30 cellular contexts compared by ENCODE assay signal in genomic region chr2:152471499-152471898, GRCh38.
DNase-seq lines count a peak whose midpoint lies in the region; ATAC-seq, FAIRE-seq and TF ChIP-seq lines count a peak whose summit lies in the region.
"Had no signal": no experiment of that assay in that cellular context is flagged by ENCODE, and none has a peak within 500 bp of the region (broad histone marks: within the 10 kb centered on the region; RNA-seq: fewer than 3 reads in every experiment).

No MANE protein-coding gene starts in this region.

- CTCF ChIA-PET in PC-9 (lab: Charles Lee), result no interaction called here
- CTCF ChIA-PET in OCI-LY7 (lab: Charles Lee; ENCODE audit: unreplicated experiment), result no interaction called here

- H3K9me2 ChIP-seq in PC-9 (ENCODE audit: insufficient read depth) (no peaks in the 10 kb centered on the region), OCI-LY7 (ENCODE audit: insufficient read depth, low read length) (no peaks in the 10 kb centered on the region)
- H3K9me2 ChIP-seq: SK-N-SH had no signal

- H3K4me1 Mint-ChIP-seq in stimulated activated naive B cell treated with anti-CD40 and anti-IgM and Interleukin-4, amounts not matched to agents 10 μg/mL and 1 μg/mL and 100 μg/mL, for 72 hours, result peaks cover 17 to 24% of the 10 kb centered on the region in 2 donors

- intact Hi-C loops in PC-9 (cut with micrococcal nuclease; ENCODE audit: unreplicated experiment), result no loop called here
- intact Hi-C loops in lower lobe of right lung (cut with DNase I), result no loop called here
- intact Hi-C loops in testis (cut with DNase I; ENCODE audit: low total_unique reads), result no loop called here
- intact Hi-C loops in OCI-LY7 (cut with micrococcal nuclease; ENCODE audit: unreplicated experiment), result no loop called here

- H3K27me3 ChIP-seq in PC-9 (ENCODE audit: insufficient read depth, low read depth), result no peaks in the 10 kb centered on the region
- H3K27me3 ChIP-seq in fibroblast of lung (ENCODE audit: control insufficient read depth, insufficient read depth, low read length), result no peaks in the 10 kb centered on the region
- H3K27me3 ChIP-seq in lower lobe of right lung (ENCODE audit: low read depth), result no peaks in the 10 kb centered on the region
- no peaks in the 10 kb centered on the region for H3K27me3 ChIP-seq in testis
- no peaks in the 10 kb centered on the region for H3K27me3 ChIP-seq in H7 (ENCODE audit: control insufficient read depth, insufficient read depth, low read length)
- H3K27me3 ChIP-seq: body of pancreas, esophagus muscularis mucosa, gastroesophageal sphincter, transverse colon had no signal

- H3F3A ChIP-seq in PC-9 (ENCODE audit: insufficient read depth, low read depth), result peaks cover 27% of the 10 kb centered on the region

- H3K4me1 ChIP-seq in PC-9 (replicated peaks; ENCODE audit: insufficient read depth) (peaks cover 71% of the 10 kb centered on the region), fibroblast of lung (ENCODE audit: control insufficient read depth, extremely low read depth, insufficient read depth, low read length) (peaks cover under 1% of the 10 kb centered on the region), lower lobe of right lung (peaks cover 62% of the 10 kb centered on the region), testis (peaks cover 32% of the 10 kb centered on the region), OCI-LY7 (ENCODE audit: insufficient read depth, low read length, poor library complexity, severe bottlenecking) (no peaks in the 10 kb centered on the region)

- H2AFZ ChIP-seq in PC-9 (no peak overlapping the region), fibroblast of lung (ENCODE audit: low read length) (no peak overlapping the region), OCI-LY7 (ENCODE audit: low read length) (no peak overlapping the region)

- H4K20me1 ChIP-seq in PC-9 (ENCODE audit: insufficient read depth) (no peaks in the 10 kb centered on the region), fibroblast of lung (ENCODE audit: control insufficient read depth, extremely low read depth, insufficient read depth, low read length) (no peaks in the 10 kb centered on the region), OCI-LY7 (ENCODE audit: insufficient read depth, low read length) (no peaks in the 10 kb centered on the region; the same call in 1 of the 2 replicates)

- H3K27ac Mint-ChIP-seq in stimulated activated naive B cell treated with anti-CD40 and anti-IgM and Interleukin-4, amounts not matched to agents 10 μg/mL and 1 μg/mL and 100 μg/mL, for 72 hours, result no peak overlapping the region
- H3K27ac Mint-ChIP-seq: activated CD4-positive, alpha-beta T cell treated with anti-CD3 and anti-CD28 coated beads for 36 hours; activated naive CD8-positive, alpha-beta T cell treated with anti-CD3 and anti-CD28 coated beads, Interleukin-2, amount 50 U/mL, for 24 hours; naive thymus-derived CD4-positive, alpha-beta T cell; stimulated activated effector memory CD8-positive, alpha-beta T cell treated with anti-CD3 and anti-CD28 coated beads, Interleukin-12 subunit alpha, Interleukin-12 subunit beta, amount 100 ng/mL, for 72 hours; T-helper 17 cell had no signal

- H3K9me3 ChIP-seq in PC-9 (ENCODE audit: insufficient read depth, low read depth) (no peaks in the 10 kb centered on the region), fibroblast of lung (ENCODE audit: control insufficient read depth, insufficient read depth, low read depth, low read length) (no peaks in the 10 kb centered on the region), lower lobe of right lung (no peaks in the 10 kb centered on the region), testis (no peaks in the 10 kb centered on the region), OCI-LY7 (ENCODE audit: low read length) (no peaks in the 10 kb centered on the region)
- H3K9me3 ChIP-seq: body of pancreas, esophagus muscularis mucosa, gastroesophageal sphincter, SK-N-SH, transverse colon had no signal

- BruUV-seq in PC-9 (replicated peaks; lab: Mats Ljungman, UMichigan) (no TSS peak), OCI-LY7 (replicated peaks; lab: Mats Ljungman, UMichigan) (no TSS peak)

- ATAC-seq in lower lobe of right lung, result peak; percentile 21 to 50
- no peak for ATAC-seq in stimulated activated naive B cell treated with anti-CD40 and anti-IgM and Interleukin-4, amounts not matched to agents 10 μg/mL and 1 μg/mL and 100 μg/mL, for 72 hours (replicated peaks)
- ATAC-seq: activated CD4-positive, alpha-beta T cell treated with anti-CD3 and anti-CD28 coated beads for 36 hours; activated naive CD8-positive, alpha-beta T cell treated with anti-CD3 and anti-CD28 coated beads, Interleukin-2, amount 50 U/mL, for 24 hours; body of pancreas; gastroesophageal sphincter; naive thymus-derived CD4-positive, alpha-beta T cell; stimulated activated effector memory CD8-positive, alpha-beta T cell treated with anti-CD3 and anti-CD28 coated beads, Interleukin-12 subunit alpha, Interleukin-12 subunit beta, amount 100 ng/mL, for 72 hours; T-helper 17 cell had no signal

- H3K4me2 ChIP-seq in PC-9, result no peak overlapping the region
- peak overlapping the region; percentile 1 for H3K4me2 ChIP-seq in fibroblast of lung (ENCODE audit: extremely low read depth, insufficient read depth, low read length)
- H3K4me2 ChIP-seq in OCI-LY7 (ENCODE audit: low read length), result no peak overlapping the region
- H3K4me2 ChIP-seq: SK-N-SH had no signal

- H3K9me3 Mint-ChIP-seq in stimulated activated naive B cell treated with anti-CD40 and anti-IgM and Interleukin-4, amounts not matched to agents 10 μg/mL and 1 μg/mL and 100 μg/mL, for 72 hours, result no peaks in the 10 kb centered on the region
- H3K9me3 Mint-ChIP-seq: activated naive CD8-positive, alpha-beta T cell treated with anti-CD3 and anti-CD28 coated beads, Interleukin-2, amount 50 U/mL, for 24 hours; naive thymus-derived CD4-positive, alpha-beta T cell; stimulated activated effector memory CD8-positive, alpha-beta T cell treated with anti-CD3 and anti-CD28 coated beads, Interleukin-12 subunit alpha, Interleukin-12 subunit beta, amount 100 ng/mL, for 72 hours had no signal

- TF ChIP-seq CTCF in PC-9 (conservative IDR thresholded peaks at IDR 0.05) (no peak), fibroblast of lung (conservative IDR thresholded peaks at IDR 0.05 in 1 of 2, IDR thresholded peaks at IDR 0.05 in 1 of 2; ENCODE audit: low read depth in 1 of 2, low read length in 2 of 2) (no peak), lower lobe of right lung (IDR thresholded peaks at IDR 0.05) (no peak), testis (IDR thresholded peaks at IDR 0.05) (no peak), OCI-LY7 (conservative IDR thresholded peaks at IDR 0.05; ENCODE audit: low read length) (no peak)

- 30 to 41% methylated on average over 7 of the region's 7 CpGs for WGBS in testis, 2 donors

- POLR2A ChIA-PET in PC-9 (lab: Charles Lee; ENCODE audit: unreplicated experiment), result no interaction called here
- POLR2A ChIA-PET in OCI-LY7 (lab: Charles Lee), result no interaction called here

- H3K27me3 Mint-ChIP-seq in stimulated activated naive B cell treated with anti-CD40 and anti-IgM and Interleukin-4, amounts not matched to agents 10 μg/mL and 1 μg/mL and 100 μg/mL, for 72 hours, result no peaks in the 10 kb centered on the region

- TF ChIP-seq POLR2A in testis (IDR thresholded peaks at IDR 0.05) (no peak), H54 (IDR thresholded peaks at IDR 0.05; ENCODE audit: low read depth, low read length) (no peak)

- peak overlapping the region; percentile 40; the same call in 1 of the 2 replicates for H3K27ac ChIP-seq in PC-9
- no peak overlapping the region for H3K27ac ChIP-seq in fibroblast of lung (ENCODE audit: insufficient read depth, low read length)
- peak overlapping the region; percentile 19 for H3K27ac ChIP-seq in lower lobe of right lung
- H3K27ac ChIP-seq in testis, result peak overlapping the region in 1 of 2 donors; percentile 38
- H3K27ac ChIP-seq in OCI-LY7 (ENCODE audit: low read depth, low read length, poor library complexity, severe bottlenecking), result no peak overlapping the region

- H3K9ac ChIP-seq in fibroblast of lung (ENCODE audit: insufficient read depth, low read length), result no peak overlapping the region
- H3K9ac ChIP-seq: SK-N-SH had no signal

- H3K36me3 ChIP-seq in PC-9 (ENCODE audit: low read depth), result no peaks in the 10 kb centered on the region; the same call in 1 of the 2 replicates
- H3K36me3 ChIP-seq in fibroblast of lung (ENCODE audit: control insufficient read depth, insufficient read depth, low read length), result no peaks in the 10 kb centered on the region
- H3K36me3 ChIP-seq in lower lobe of right lung, result no peaks in the 10 kb centered on the region
- H3K36me3 ChIP-seq in testis (ENCODE audit: low read depth, missing control alignments), result no peaks in the 10 kb centered on the region
- H3K36me3 ChIP-seq in H7 (replicated peaks; ENCODE audit: control insufficient read depth, insufficient read depth, low read length), result no peaks in the 10 kb centered on the region
- H3K36me3 ChIP-seq in OCI-LY7 (ENCODE audit: insufficient read depth, low read length), result no peaks in the 10 kb centered on the region
- H3K36me3 ChIP-seq: esophagus muscularis mucosa, gastroesophageal sphincter, transverse colon had no signal

- no peak for DNase-seq in PC-9
- no peak for DNase-seq in fibroblast of lung (ENCODE audit: low read depth in 2 of 2)
- DNase-seq in lower lobe of right lung, result no peak
- DNase-seq in testis, result peak; percentile 54
- DNase-seq in stimulated activated naive B cell treated with anti-CD40 and anti-IgM and Interleukin-4, amounts not matched to agents 10 μg/mL and 1 μg/mL and 100 μg/mL, for 72 hours, result no peak
- no peak for DNase-seq in H54 (ENCODE audit: insufficient read length, low spot score)
- no peak for DNase-seq in H7
- no peak for DNase-seq in OCI-LY7 (ENCODE audit: low spot score)
- DNase-seq: activated CD4-positive, alpha-beta T cell treated with anti-CD3 and anti-CD28 coated beads for 36 hours; activated CD8-positive, alpha-beta memory T cell treated with anti-CD3 and anti-CD28 coated beads for 24 hours; activated gamma-delta T cell; activated naive CD8-positive, alpha-beta T cell treated with anti-CD3 and anti-CD28 coated beads, Interleukin-2, amount 50 U/mL, for 24 hours; activated T-cell treated with anti-CD3 and anti-CD28 coated beads, Interleukin-2, amount 50 U/mL, for 1 hour; body of pancreas; kidney; mesenchymal stem cell; MV-4-11; naive thymus-derived CD4-positive, alpha-beta T cell; NCI-H187; NCI-H526; occipital lobe; SK-N-SH; stimulated activated CD4-positive, alpha-beta T cell treated with anti-CD3 and anti-CD28 coated beads, Interleukin-2, amount 100 ng/mL, for 48 hours; T-helper 17 cell; transverse colon had no signal

- FAIRE-seq in H54 (lab: Jason Lieb, UNC), result no peak
- FAIRE-seq: GM19239, kidney had no signal

- H3K79me2 ChIP-seq in PC-9 (ENCODE audit: low read depth), result peaks cover 100% of the 10 kb centered on the region
- peaks cover 8% of the 10 kb centered on the region for H3K79me2 ChIP-seq in fibroblast of lung (ENCODE audit: control insufficient read depth, insufficient read depth, low read length)
- H3K79me2 ChIP-seq in OCI-LY7 (ENCODE audit: insufficient read depth, low read depth, low read length), result no peaks in the 10 kb centered on the region

- no peak overlapping the region for H3K4me3 ChIP-seq in PC-9
- H3K4me3 ChIP-seq in fibroblast of lung (replicated peaks in 1 of 4; ENCODE audit: control extremely low read depth in 1 of 4, insufficient read depth in 1 of 4, low read depth in 3 of 4, low read length in 4 of 4), result no peak overlapping the region
- no peak overlapping the region for H3K4me3 ChIP-seq in lower lobe of right lung
- H3K4me3 ChIP-seq in testis, result no peak overlapping the region
- H3K4me3 ChIP-seq in H7 (ENCODE audit: insufficient read depth, low read depth, low read length), result no peak overlapping the region
- no peak overlapping the region for H3K4me3 ChIP-seq in OCI-LY7 (ENCODE audit: low read depth, low read length, poor library complexity, severe bottlenecking)
- H3K4me3 ChIP-seq: body of pancreas, coronary artery, esophagus muscularis mucosa, gastroesophageal sphincter, transverse colon had no signal

- no peak overlapping the region for H3K4me3 Mint-ChIP-seq in stimulated activated naive B cell treated with anti-CD40 and anti-IgM and Interleukin-4, amounts not matched to agents 10 μg/mL and 1 μg/mL and 100 μg/mL, for 72 hours
- H3K4me3 Mint-ChIP-seq: activated CD4-positive, alpha-beta T cell treated with anti-CD3 and anti-CD28 coated beads for 36 hours; activated naive CD8-positive, alpha-beta T cell treated with anti-CD3 and anti-CD28 coated beads, Interleukin-2, amount 50 U/mL, for 24 hours; naive thymus-derived CD4-positive, alpha-beta T cell; stimulated activated effector memory CD8-positive, alpha-beta T cell treated with anti-CD3 and anti-CD28 coated beads, Interleukin-12 subunit alpha, Interleukin-12 subunit beta, amount 100 ng/mL, for 72 hours; T-helper 17 cell had no signal

- no peaks in the 10 kb centered on the region for H3K36me3 Mint-ChIP-seq in stimulated activated naive B cell treated with anti-CD40 and anti-IgM and Interleukin-4, amounts not matched to agents 10 μg/mL and 1 μg/mL and 100 μg/mL, for 72 hours
- H3K36me3 Mint-ChIP-seq: naive thymus-derived CD4-positive, alpha-beta T cell; stimulated activated effector memory CD8-positive, alpha-beta T cell treated with anti-CD3 and anti-CD28 coated beads, Interleukin-12 subunit alpha, Interleukin-12 subunit beta, amount 100 ng/mL, for 72 hours had no signal

Comparison
In these comparisons a context has a peak if more than half of its experiments do, and no peak if none do; other contexts are left out.
1. H3K27ac ChIP-seq: peak in PC-9 (single experiment) and lower lobe of right lung (single experiment); none in fibroblast of lung (single experiment) and OCI-LY7 (single experiment).
2. ATAC-seq: peak in lower lobe of right lung (2 of 2); none in stimulated activated naive B cell treated with anti-CD40 and anti-IgM and Interleukin-4, amounts not matched to agents 10 μg/mL and 1 μg/mL and 100 μg/mL, for 72 hours (0 of 2).